Comparison of ENCODE assay signal across 9 cellular contexts in genomic region chrX:135625995-135626394, GRCh38.
A peak's percentile ranks its signal among the peaks of the same experiment; 100 is the strongest.
DNase-seq lines count a peak whose midpoint lies in the region; ATAC-seq, FAIRE-seq and TF ChIP-seq lines count a peak whose summit lies in the region.
"Had no signal": no experiment of that assay in that cellular context is flagged by ENCODE, and none has a peak within 500 bp of the region (broad histone marks: within the 10 kb centered on the region; RNA-seq: fewer than 3 reads in every experiment).

No MANE protein-coding gene starts in this region.

- no peaks in the 10 kb centered on the region for H4K20me1 ChIP-seq in HepG2 (ENCODE audit: insufficient read depth, low read length)

- DNase-seq in G401 (ENCODE audit: low spot score) (peak; percentile 20), HepG2 (ENCODE audit: low spot score) (peak; percentile 1), Peyer's patch (no peak)
- peak; percentile 1 for DNase-seq in Jurkat, Clone E6-1 (ENCODE audit: low read depth, low spot score)
- DNase-seq in activated CD8-positive, alpha-beta memory T cell treated with anti-CD3 and anti-CD28 coated beads, Interleukin-2, amount 50 U/mL, for 4 hours = no peak
- DNase-seq: NCI-H2029 treated with DMSO at 0.1 percent for 48 hours, T-cell had no signal

- no peak overlapping the region for H3K27ac ChIP-seq in VCaP
- no peak overlapping the region for H3K27ac ChIP-seq in HepG2 (ENCODE audit: extremely low read length, insufficient read depth, low read length)
- no peak overlapping the region for H3K27ac ChIP-seq in Peyer's patch

- WGBS in HepG2 (ENCODE audit: low lambda C conversion rate) = 62% methylated on average over 5 of the region's 6 CpGs

- ATAC-seq in HepG2 (no peak), GM21360 (IDR thresholded peaks at IDR 0.05; ENCODE audit: unreplicated experiment) (no peak)
- ATAC-seq: T-cell had no signal

- H3K4me1 ChIP-seq in HepG2 (ENCODE audit: insufficient read depth, low read length) (no peaks in the 10 kb centered on the region), Peyer's patch (no peaks in the 10 kb centered on the region)

- no peak overlapping the region for H2AFZ ChIP-seq in HepG2 (ENCODE audit: low read length)

- CTCF ChIA-PET in HepG2 (lab: Yijun Ruan, JAX; ENCODE audit: low intra/inter-chr PET ratio, low total read pairs) = no interaction called here

- TF ChIP-seq POLR2A in HepG2 (IDR thresholded peaks at IDR 0.05; ENCODE audit: insufficient read depth in 1 of 2, low read depth in 2 of 2, low read length in 2 of 2) = no peak
- no peak for TF ChIP-seq POLR2A in Peyer's patch (IDR thresholded peaks at IDR 0.05)

- FAIRE-seq in HepG2 (lab: Jason Lieb, UNC) = no peak

- H3K27me3 ChIP-seq in HepG2 (ENCODE audit: control insufficient read depth in 1 of 2, insufficient read depth in 2 of 2, low read length in 2 of 2) (no peaks in the 10 kb centered on the region), Peyer's patch (no peaks in the 10 kb centered on the region)

- H3K4me3 ChIP-seq in Jurkat, Clone E6-1 (ENCODE audit: low read length) = no peak overlapping the region
- H3K4me3 ChIP-seq in HepG2 (replicated peaks in 1 of 3; ENCODE audit: insufficient read depth in 1 of 3, low read depth in 2 of 3, low read length in 3 of 3) (no peak overlapping the region), Peyer's patch (no peak overlapping the region)

- POLR2A ChIA-PET in HepG2 (lab: Yijun Ruan, JAX) = no interaction called here

- in situ Hi-C loops in G401 (cut with HindIII; ENCODE audit: low sequenced_read_pairs) = no loop called here
- in situ Hi-C loops in HepG2 (cut with HindIII; ENCODE audit: extremely low pct_ligation_motif_present, low pct_unique_long_range_greater_than_20kb) = no loop called here

- TF ChIP-seq EP300 in HepG2 (IDR thresholded peaks at IDR 0.05; ENCODE audit: low read depth in 2 of 2, low read length in 2 of 2) (no peak), HepG2 (CRISPR knock-in tag; IDR thresholded peaks at IDR 0.05; ENCODE audit: borderline replicate concordance) (no peak)

- no peak overlapping the region for H3K4me2 ChIP-seq in HepG2 (ENCODE audit: low read depth, low read length)

- no peak overlapping the region for H3K9ac ChIP-seq in HepG2 (ENCODE audit: insufficient read depth, low read depth, low read length)

- H3K79me2 ChIP-seq in HepG2 (ENCODE audit: insufficient read depth, low read length) = no peaks in the 10 kb centered on the region

- peak; percentile 68 for TF ChIP-seq CTCF in VCaP (conservative IDR thresholded peaks at IDR 0.05)
- no peak for TF ChIP-seq CTCF in HepG2 (CRISPR knock-in tag; IDR thresholded peaks at IDR 0.05)
- peak in 1 of 6 experiments; percentile 5 for TF ChIP-seq CTCF in Peyer's patch (IDR thresholded peaks at IDR 0.05)

- H3K9me3 ChIP-seq in HepG2 (ENCODE audit: low read length) (no peaks in the 10 kb centered on the region), Peyer's patch (no peaks in the 10 kb centered on the region)

- H3K36me3 ChIP-seq in HepG2 (replicated peaks in 1 of 2; ENCODE audit: control insufficient read depth in 1 of 2, insufficient read depth in 2 of 2, low read length in 2 of 2) = no peaks in the 10 kb centered on the region
- no peaks in the 10 kb centered on the region for H3K36me3 ChIP-seq in Peyer's patch

- intact Hi-C loops in HepG2 (cut with micrococcal nuclease; ENCODE audit: unreplicated experiment) = loop anchor here (5.0 kb wide), 1 partner anchor 306 kb away; no protein-coding TSS in a partner anchor

- TF ChIP-seq RAD21 in HepG2 (CRISPR knock-in tag; IDR thresholded peaks at IDR 0.05) = no peak

- no TSS peak for BruUV-seq in HepG2 (replicated peaks; lab: Mats Ljungman, UMichigan)

TF ChIP-seq in HepG2, 621 proteins besides CTCF, POLR2A, EP300 and RAD21:
- no peak for TF ChIP-seq ZBTB3 (CRISPR knock-in tag; IDR thresholded peaks at IDR 0.05; ENCODE audit: borderline replicate concordance, low read depth)
- no peak for TF ChIP-seq HOXA5 (CRISPR knock-in tag; IDR thresholded peaks at IDR 0.05)
- TF ChIP-seq STAG1 (CRISPR knock-in tag; IDR thresholded peaks at IDR 0.05) = peak; percentile 21; the same call in 1 of the 2 replicates
TF ChIP-seq in HepG2: peak in this region for 1.

Comparison
In these comparisons a context has a peak if more than half of its experiments do, and no peak if none do; other contexts are left out.
1. DNase-seq: peak in G401 (single experiment), Jurkat, Clone E6-1 (single experiment) and HepG2 (single experiment); none in activated CD8-positive, alpha-beta memory T cell treated with anti-CD3 and anti-CD28 coated beads, Interleukin-2, amount 50 U/mL, for 4 hours (single experiment) and Peyer's patch (0 of 3).